8 cellular contexts compared by ENCODE assay signal in the genomic region with DNA sequence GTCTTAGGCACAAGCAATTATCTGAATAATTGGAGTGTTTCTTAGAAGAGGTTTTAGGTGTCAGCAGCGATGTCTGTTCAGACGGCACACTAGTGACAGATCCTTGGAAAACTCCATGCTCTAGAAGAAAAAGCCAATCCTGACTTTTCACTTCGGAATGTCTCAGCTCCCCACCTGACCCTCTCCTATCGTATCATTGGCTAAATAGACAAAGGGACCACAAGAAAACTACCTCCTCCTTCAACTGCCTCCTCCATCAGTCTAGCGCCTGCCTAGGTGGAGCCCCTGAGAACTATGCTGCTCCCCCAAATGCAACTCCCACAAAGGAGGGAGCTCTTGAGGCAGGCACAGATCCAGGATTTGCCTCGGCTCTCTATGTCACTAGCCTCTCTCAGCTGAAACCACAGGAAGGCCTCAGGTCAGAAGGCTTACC.
A peak's percentile ranks its signal among the peaks of the same experiment; 100 is the strongest.
DNase-seq lines count a peak whose midpoint lies in the region; ATAC-seq and TF ChIP-seq lines count a peak whose summit lies in the region.

No MANE protein-coding gene starts in this region.

- H3K27ac ChIP-seq in right atrium auricular region (peak overlapping the region; percentile 86 to 95), ascending aorta (peak overlapping the region; percentile 98 to 99)

- H3K36me3 ChIP-seq in right atrium auricular region (no peaks in the 10 kb centered on the region), ascending aorta (no peaks in the 10 kb centered on the region), mucosa of stomach (ENCODE audit: control insufficient read depth, insufficient read depth, low read length) (no peaks in the 10 kb centered on the region)

- H3K4me1 ChIP-seq in right atrium auricular region (peaks cover 0 to 71% of the 10 kb centered on the region in 2 donors), ascending aorta (peaks cover 19 to 59% of the 10 kb centered on the region in 2 donors), mucosa of stomach (ENCODE audit: control insufficient read depth, insufficient read depth, low read length) (peaks cover 64% of the 10 kb centered on the region)

- peak overlapping the region; percentile 65 for H3K9ac ChIP-seq in mucosa of stomach (ENCODE audit: low read length)

- H3K9me3 ChIP-seq in right atrium auricular region, result no peaks in the 10 kb centered on the region
- H3K9me3 ChIP-seq in ascending aorta, result no peaks in the 10 kb centered on the region
- no peaks in the 10 kb centered on the region for H3K9me3 ChIP-seq in mucosa of stomach (ENCODE audit: control insufficient read depth, low read length)

- no peak overlapping the region for H3K4me3 ChIP-seq in right atrium auricular region
- H3K4me3 ChIP-seq in ascending aorta, result peak overlapping the region in 1 of 2 donors; percentile 44
- H3K4me3 ChIP-seq in mucosa of stomach (ENCODE audit: low read length), result no peak overlapping the region

- no peaks in the 10 kb centered on the region for H3K27me3 ChIP-seq in right atrium auricular region
- no peaks in the 10 kb centered on the region for H3K27me3 ChIP-seq in ascending aorta
- no peaks in the 10 kb centered on the region for H3K27me3 ChIP-seq in mucosa of stomach (ENCODE audit: control insufficient read depth, insufficient read depth, low read length)

- TF ChIP-seq CTCF in right atrium auricular region (IDR thresholded peaks at IDR 0.05), result peak in 1 of 2 donors; percentile 6
- no peak for TF ChIP-seq CTCF in ascending aorta (IDR thresholded peaks at IDR 0.05)

- ATAC-seq in left ventricle myocardium superior (no peak), GM21390 (IDR thresholded peaks at IDR 0.05; ENCODE audit: unreplicated experiment) (no peak)

- intact Hi-C loops in left ventricle myocardium superior (cut with micrococcal nuclease), result loop anchor here (10.0 kb wide), 1 partner anchor 375 kb away; no protein-coding TSS in a partner anchor
- intact Hi-C loops in ascending aorta (cut with DNase I), result loop anchor here (1.0 to 5.0 kb wide), 6 partner anchors 9 to 483 kb away; partner anchors contain the start of gene IRF2BP2

- DNase-seq in right atrium auricular region (ENCODE audit: low spot score), result no peak
- DNase-seq in left ventricle myocardium superior, result no peak
- no peak for DNase-seq in ascending aorta (ENCODE audit: low spot score in 2 of 2)
- DNase-seq in AML-193 (lab: John Stamatoyannopoulos, UW), result no peak
- DNase-seq in GOT3 (lab: John Stamatoyannopoulos, UW), result no peak
- no peak for DNase-seq in D341Med (ENCODE audit: low spot score)
